ENCODE assay signal across 1 cellular context in genomic region chr10:5843814-5844705, GRCh38.
TF ChIP-seq lines count a peak whose summit lies in the region.

No MANE protein-coding gene starts in this region.

TF ChIP-seq in GM12878, 131 proteins besides CTCF, POLR2A, EP300 and RAD21:
- TF ChIP-seq CEBPB (IDR thresholded peaks at IDR 0.05; ENCODE audit: borderline replicate concordance in 1 of 2, low read depth in 2 of 2, low read length in 2 of 2): no peak
- TF ChIP-seq PML (IDR thresholded peaks at IDR 0.05; ENCODE audit: low read length): no peak
- peak; percentile 40 for TF ChIP-seq JUNB (IDR thresholded peaks at IDR 0.05)
- no peak for TF ChIP-seq ZBTB11 (CRISPR knock-in tag; IDR thresholded peaks at IDR 0.05)
- TF ChIP-seq TARDBP (IDR thresholded peaks at IDR 0.05; ENCODE audit: borderline replicate concordance): no peak
- no peak for TF ChIP-seq POLR2AphosphoS5 (IDR thresholded peaks at IDR 0.05; ENCODE audit: low read length)
- TF ChIP-seq SIX5 (IDR thresholded peaks at IDR 0.05; ENCODE audit: low read depth, low read length, severe bottlenecking): no peak
- TF ChIP-seq ASH2L (IDR thresholded peaks at IDR 0.05; ENCODE audit: borderline replicate concordance, low read depth): no peak
- TF ChIP-seq NFIC (IDR thresholded peaks at IDR 0.05; ENCODE audit: low read depth, low read length): peak; percentile 31; the same call in 1 of the 2 replicates
- TF ChIP-seq, protein P1, sequence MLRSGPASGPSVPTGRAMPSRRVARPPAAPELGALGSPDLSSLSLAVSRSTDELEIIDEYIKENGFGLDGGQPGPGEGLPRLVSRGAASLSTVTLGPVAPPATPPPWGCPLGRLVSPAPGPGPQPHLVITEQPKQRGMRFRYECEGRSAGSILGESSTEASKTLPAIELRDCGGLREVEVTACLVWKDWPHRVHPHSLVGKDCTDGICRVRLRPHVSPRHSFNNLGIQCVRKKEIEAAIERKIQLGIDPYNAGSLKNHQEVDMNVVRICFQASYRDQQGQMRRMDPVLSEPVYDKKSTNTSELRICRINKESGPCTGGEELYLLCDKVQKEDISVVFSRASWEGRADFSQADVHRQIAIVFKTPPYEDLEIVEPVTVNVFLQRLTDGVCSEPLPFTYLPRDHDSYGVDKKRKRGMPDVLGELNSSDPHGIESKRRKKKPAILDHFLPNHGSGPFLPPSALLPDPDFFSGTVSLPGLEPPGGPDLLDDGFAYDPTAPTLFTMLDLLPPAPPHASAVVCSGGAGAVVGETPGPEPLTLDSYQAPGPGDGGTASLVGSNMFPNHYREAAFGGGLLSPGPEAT (IDR thresholded peaks at IDR 0.05; ENCODE audit: low read depth): peak; percentile 31; the same call in 1 of the 2 replicates
- 0 out of 2 replicates have a peak, but pooled peaks have one; percentile 31 for TF ChIP-seq CBFB (IDR thresholded peaks at IDR 0.05; ENCODE audit: low read depth)
- TF ChIP-seq RELA (IDR thresholded peaks at IDR 0.05; ENCODE audit: borderline replicate concordance, partially characterized antibody): no peak
- no peak for TF ChIP-seq BHLHE40 (IDR thresholded peaks at IDR 0.05; ENCODE audit: borderline replicate concordance in 1 of 2, low read depth in 2 of 2, low read length in 1 of 2)
- TF ChIP-seq IKZF1 (conservative IDR thresholded peaks at IDR 0.05): peak; percentile 22; the same call in 1 of the 2 replicates
- TF ChIP-seq BCL11A (IDR thresholded peaks at IDR 0.05; ENCODE audit: low read depth, low read length): 0 out of 2 replicates have a peak, but pooled peaks have one; percentile 9
- TF ChIP-seq BACH1 (IDR thresholded peaks at IDR 0.05; ENCODE audit: borderline replicate concordance): no peak
- TF ChIP-seq RUNX3 (IDR thresholded peaks at IDR 0.05; ENCODE audit: low read length): peak; percentile 58
- TF ChIP-seq, protein P2, sequence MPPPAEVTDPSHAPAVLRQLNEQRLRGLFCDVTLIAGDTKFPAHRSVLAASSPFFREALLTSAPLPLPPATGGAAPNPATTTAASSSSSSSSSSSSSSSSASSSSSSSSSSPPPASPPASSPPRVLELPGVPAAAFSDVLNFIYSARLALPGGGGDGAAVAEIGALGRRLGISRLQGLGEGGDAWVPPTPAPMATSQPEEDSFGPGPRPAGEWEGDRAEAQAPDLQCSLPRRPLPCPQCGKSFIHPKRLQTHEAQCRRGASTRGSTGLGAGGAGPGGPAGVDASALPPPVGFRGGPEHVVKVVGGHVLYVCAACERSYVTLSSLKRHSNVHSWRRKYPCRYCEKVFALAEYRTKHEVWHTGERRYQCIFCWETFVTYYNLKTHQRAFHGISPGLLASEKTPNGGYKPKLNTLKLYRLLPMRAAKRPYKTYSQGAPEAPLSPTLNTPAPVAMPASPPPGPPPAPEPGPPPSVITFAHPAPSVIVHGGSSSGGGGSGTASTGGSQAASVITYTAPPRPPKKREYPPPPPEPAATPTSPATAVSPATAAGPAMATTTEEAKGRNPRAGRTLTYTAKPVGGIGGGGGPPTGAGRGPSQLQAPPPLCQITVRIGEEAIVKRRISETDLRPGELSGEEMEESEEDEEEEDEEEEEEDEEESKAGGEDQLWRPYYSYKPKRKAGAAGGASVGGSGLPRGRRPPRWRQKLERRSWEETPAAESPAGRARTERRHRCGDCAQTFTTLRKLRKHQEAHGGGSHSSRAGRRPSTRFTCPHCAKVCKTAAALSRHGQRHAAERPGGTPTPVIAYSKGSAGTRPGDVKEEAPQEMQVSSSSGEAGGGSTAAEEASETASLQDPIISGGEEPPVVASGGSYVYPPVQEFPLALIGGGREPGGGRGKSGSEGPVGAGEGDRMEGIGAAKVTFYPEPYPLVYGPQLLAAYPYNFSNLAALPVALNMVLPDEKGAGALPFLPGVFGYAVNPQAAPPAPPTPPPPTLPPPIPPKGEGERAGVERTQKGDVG (CRISPR knock-in tag; IDR thresholded peaks at IDR 0.05): no peak
- no peak for TF ChIP-seq JUND (IDR thresholded peaks at IDR 0.05; ENCODE audit: low read depth, low read length)
- TF ChIP-seq MEF2A (IDR thresholded peaks at IDR 0.05; ENCODE audit: insufficient read depth, low read depth, low read length): 0 out of 2 replicates have a peak, but pooled peaks have one; percentile 62
- no peak for TF ChIP-seq ZBTB33 (IDR thresholded peaks at IDR 0.05)
- TF ChIP-seq ETV6 (conservative IDR thresholded peaks at IDR 0.05 in 1 of 2, IDR thresholded peaks at IDR 0.05 in 1 of 2; ENCODE audit: borderline replicate concordance in 1 of 2, low read depth in 1 of 2): no peak
- no peak for TF ChIP-seq CHD1 (IDR thresholded peaks at IDR 0.05; ENCODE audit: low read depth, low read length)
- no peak for TF ChIP-seq SP1 (IDR thresholded peaks at IDR 0.05; ENCODE audit: low read depth, low read length)
- no peak; the same call in 1 of the 2 replicates for TF ChIP-seq EED (IDR thresholded peaks at IDR 0.05; ENCODE audit: low read depth)
- TF ChIP-seq NR2F1 (conservative IDR thresholded peaks at IDR 0.05): no peak
- no peak for TF ChIP-seq STAT1 (conservative IDR thresholded peaks at IDR 0.05)
- TF ChIP-seq, protein P3, sequence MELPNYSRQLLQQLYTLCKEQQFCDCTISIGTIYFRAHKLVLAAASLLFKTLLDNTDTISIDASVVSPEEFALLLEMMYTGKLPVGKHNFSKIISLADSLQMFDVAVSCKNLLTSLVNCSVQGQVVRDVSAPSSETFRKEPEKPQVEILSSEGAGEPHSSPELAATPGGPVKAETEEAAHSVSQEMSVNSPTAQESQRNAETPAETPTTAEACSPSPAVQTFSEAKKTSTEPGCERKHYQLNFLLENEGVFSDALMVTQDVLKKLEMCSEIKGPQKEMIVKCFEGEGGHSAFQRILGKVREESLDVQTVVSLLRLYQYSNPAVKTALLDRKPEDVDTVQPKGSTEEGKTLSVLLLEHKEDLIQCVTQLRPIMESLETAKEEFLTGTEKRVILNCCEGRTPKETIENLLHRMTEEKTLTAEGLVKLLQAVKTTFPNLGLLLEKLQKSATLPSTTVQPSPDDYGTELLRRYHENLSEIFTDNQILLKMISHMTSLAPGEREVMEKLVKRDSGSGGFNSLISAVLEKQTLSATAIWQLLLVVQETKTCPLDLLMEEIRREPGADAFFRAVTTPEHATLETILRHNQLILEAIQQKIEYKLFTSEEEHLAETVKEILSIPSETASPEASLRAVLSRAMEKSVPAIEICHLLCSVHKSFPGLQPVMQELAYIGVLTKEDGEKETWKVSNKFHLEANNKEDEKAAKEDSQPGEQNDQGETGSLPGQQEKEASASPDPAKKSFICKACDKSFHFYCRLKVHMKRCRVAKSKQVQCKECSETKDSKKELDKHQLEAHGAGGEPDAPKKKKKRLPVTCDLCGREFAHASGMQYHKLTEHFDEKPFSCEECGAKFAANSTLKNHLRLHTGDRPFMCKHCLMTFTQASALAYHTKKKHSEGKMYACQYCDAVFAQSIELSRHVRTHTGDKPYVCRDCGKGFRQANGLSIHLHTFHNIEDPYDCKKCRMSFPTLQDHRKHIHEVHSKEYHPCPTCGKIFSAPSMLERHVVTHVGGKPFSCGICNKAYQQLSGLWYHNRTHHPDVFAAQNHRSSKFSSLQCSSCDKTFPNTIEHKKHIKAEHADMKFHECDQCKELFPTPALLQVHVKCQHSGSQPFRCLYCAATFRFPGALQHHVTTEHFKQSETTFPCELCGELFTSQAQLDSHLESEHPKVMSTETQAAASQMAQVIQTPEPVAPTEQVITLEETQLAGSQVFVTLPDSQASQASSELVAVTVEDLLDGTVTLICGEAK (IDR thresholded peaks at IDR 0.05; ENCODE audit: borderline replicate concordance): no peak
TF ChIP-seq in GM12878: peak in this region for 8.
